21 cellular contexts compared by ENCODE assay signal in genomic region chr5:107779472-107779871, GRCh38.
"Had no signal": no experiment of that assay in that cellular context is flagged by ENCODE, and none has a peak within 500 bp of the region (broad histone marks: within the 10 kb centered on the region; RNA-seq: fewer than 3 reads in every experiment).

No MANE protein-coding gene starts in this region.

- H3K4me3 ChIP-seq: MG63, PC-9, Peyer's patch, SJSA1 had no signal

- H3K36me3 ChIP-seq: MG63, Peyer's patch, SJSA1 had no signal

- H3K4me1 ChIP-seq: Peyer's patch, SJSA1 had no signal

- H3K27ac ChIP-seq: HL-60, PC-9, Peyer's patch, SJSA1 had no signal

- H3K9me3 ChIP-seq: SJSA1 had no signal

- DNase-seq: KBM-7, MG63, NCI-H1092, NCI-H1105 treated with DMSO at 0.1 percent for 48 hours, NCI-H1417 treated with DMSO at 0.1 percent for 48 hours, NCI-H146, NCI-H1694 treated with DMSO at 0.1 percent for 48 hours, NCI-H1930, NCI-H2081, NCI-H2107, NCI-H2227 treated with DMSO at 0.1 percent for 48 hours, NCI-H524, NCI-H526 treated with DMSO at 0.1 percent for 48 hours, NCI-H774, PC-9, Peyer's patch, SHP77 treated with DMSO at 0.1 percent for 48 hours, T-helper 2 cell had no signal

- ATAC-seq: Right ventricle myocardium inferior had no signal
